10 cellular contexts compared by ENCODE assay signal in genomic region chr6:37308084-37308817, GRCh38. TPM values are rescaled to one million over a fixed set of nuclear protein-coding genes. Genes with fewer than 3 reads are reported as not detected.
DNase-seq lines count a peak whose midpoint lies in the region; ATAC-seq and TF ChIP-seq lines count a peak whose summit lies in the region.
"Had no signal": no experiment of that assay in that cellular context is flagged by ENCODE, and none has a peak within 500 bp of the region (broad histone marks: within the 10 kb centered on the region; RNA-seq: fewer than 3 reads in every experiment).

No MANE protein-coding gene starts in this region.

- peaks cover 26% of the 10 kb centered on the region for H3K36me3 Mint-ChIP-seq in activated naive CD4-positive, alpha-beta T cell treated with anti-CD3 and anti-CD28 coated beads, Interleukin-2, amount 10 ng/mL, durations not matched to agents 7 days and 5 days

- H3K27ac Mint-ChIP-seq in activated naive CD4-positive, alpha-beta T cell treated with anti-CD3 and anti-CD28 coated beads, Interleukin-2, amount 10 ng/mL, durations not matched to agents 7 days and 5 days = no peak overlapping the region
- H3K27ac Mint-ChIP-seq: endodermal cell had no signal

- peaks cover 21% of the 10 kb centered on the region for H3K4me1 Mint-ChIP-seq in activated naive CD4-positive, alpha-beta T cell treated with anti-CD3 and anti-CD28 coated beads, Interleukin-2, amount 10 ng/mL, durations not matched to agents 7 days and 5 days

- H3K36me3 ChIP-seq in stomach smooth muscle (ENCODE audit: control insufficient read depth in 2 of 2, insufficient read depth in 2 of 2, low read length in 2 of 2) (peaks cover 1 to 12% of the 10 kb centered on the region in 2 donors), ovary (no peaks in the 10 kb centered on the region)

- no peaks in the 10 kb centered on the region for H3K27me3 Mint-ChIP-seq in activated naive CD4-positive, alpha-beta T cell treated with anti-CD3 and anti-CD28 coated beads, Interleukin-2, amount 10 ng/mL, durations not matched to agents 7 days and 5 days

- TF ChIP-seq CTCF in LNCaP clone FGC (IDR thresholded peaks at IDR 0.05; ENCODE audit: control insufficient read depth, extremely low read depth, insufficient read depth) = no peak
- TF ChIP-seq CTCF in fibroblast of mammary gland (conservative IDR thresholded peaks at IDR 0.05; ENCODE audit: control insufficient read depth, insufficient read depth, low read depth, low read length) = no peak
- no peak for TF ChIP-seq CTCF in ovary (IDR thresholded peaks at IDR 0.05)

- 25 to 30% (median 28%) methylated on average over 5 of the region's 5 CpGs for WGBS in ovary, 3 donors

- intact Hi-C loops in ovary (cut with DNase I) = no loop called here

- TF ChIP-seq POLR2A in ovary (IDR thresholded peaks at IDR 0.05) = no peak

- H3K9me3 Mint-ChIP-seq in activated naive CD4-positive, alpha-beta T cell treated with anti-CD3 and anti-CD28 coated beads, Interleukin-2, amount 10 ng/mL, durations not matched to agents 7 days and 5 days = no peaks in the 10 kb centered on the region
- H3K9me3 Mint-ChIP-seq: endodermal cell had no signal

- H3K4me3 Mint-ChIP-seq in activated naive CD4-positive, alpha-beta T cell treated with anti-CD3 and anti-CD28 coated beads, Interleukin-2, amount 10 ng/mL, durations not matched to agents 7 days and 5 days = no peak overlapping the region
- H3K4me3 Mint-ChIP-seq: endodermal cell had no signal

- CTCF ChIA-PET in activated naive CD4-positive, alpha-beta T cell treated with anti-CD3 and anti-CD28 coated beads, Interleukin-2, amount 10 ng/mL, durations not matched to agents 7 days and 5 days (lab: Charles Lee) = interaction anchor here (0.6 to 14.7 kb wide), 6 partner anchors 11 to 287 kb away, joined by 3 to 182 read pairs (median 5); no protein-coding TSS in a partner anchor

- H3K9ac ChIP-seq in stomach smooth muscle (ENCODE audit: low read length in 2 of 2) = peak overlapping the region; percentile 20 to 47

- TF ChIP-seq EP300 in ovary (IDR thresholded peaks at IDR 0.05) = no peak

- no peak for ATAC-seq in HG03025 (IDR thresholded peaks at IDR 0.05; ENCODE audit: low FRiP score, unreplicated experiment)

- peak overlapping the region; percentile 67 for H3K27ac ChIP-seq in stomach smooth muscle (ENCODE audit: low read length)
- no peak overlapping the region for H3K27ac ChIP-seq in substantia nigra (ENCODE audit: low read depth, low read length, poor library complexity, severe bottlenecking)
- peak overlapping the region in 1 of 2 donors; percentile 22 for H3K27ac ChIP-seq in ovary
- H3K27ac ChIP-seq: SJSA1 had no signal

- no peaks in the 10 kb centered on the region for H3K27me3 ChIP-seq in stomach smooth muscle (ENCODE audit: control insufficient read depth in 1 of 2, insufficient read depth in 2 of 2, low read length in 2 of 2)
- H3K27me3 ChIP-seq in ovary = no peaks in the 10 kb centered on the region
- H3K27me3 ChIP-seq: SJSA1 had no signal

- H3K4me3 ChIP-seq in LNCaP clone FGC (ENCODE audit: low read depth, low read length) (no peak overlapping the region), fibroblast of mammary gland (ENCODE audit: control insufficient read depth, low read depth, low read length) (no peak overlapping the region), stomach smooth muscle (ENCODE audit: low read length in 2 of 2) (peak overlapping the region in 1 of 2 donors; percentile 29), ovary (no peak overlapping the region)
- H3K4me3 ChIP-seq: SJSA1 had no signal

- H3K9me3 ChIP-seq in stomach smooth muscle (ENCODE audit: control insufficient read depth in 2 of 2, low read length in 2 of 2) = no peaks in the 10 kb centered on the region
- H3K9me3 ChIP-seq in ovary = no peaks in the 10 kb centered on the region
- H3K9me3 ChIP-seq: SJSA1 had no signal

- H3K4me1 ChIP-seq in stomach smooth muscle (ENCODE audit: control insufficient read depth, insufficient read depth, low read length) = peaks cover 12% of the 10 kb centered on the region
- peaks cover 2% of the 10 kb centered on the region for H3K4me1 ChIP-seq in ovary (ENCODE audit: insufficient read depth)

- peak; percentile 58 for DNase-seq in LNCaP clone FGC (ENCODE audit: low read depth)
- peak; percentile 91 for DNase-seq in NCI-H510A treated with DMSO at 0.1 percent for 48 hours (lab: John Stamatoyannopoulos, UW)
- DNase-seq in fibroblast of mammary gland (ENCODE audit: low read depth) = peak; percentile 61
- no peak for DNase-seq in substantia nigra (lab: John Stamatoyannopoulos, UW)
- no peak for DNase-seq in activated naive CD4-positive, alpha-beta T cell treated with anti-CD3 and anti-CD28 coated beads, Interleukin-2, amount 10 ng/mL, durations not matched to agents 7 days and 5 days
- DNase-seq in ovary = no peak
- DNase-seq: endodermal cell had no signal

RNA-seq across cellular contexts. Expression of gene RNF8, which starts 45.5 kb away (rescaled TPM):
- 10 to 100 TPM in 6 of 7 donors, 1 to 10 TPM in 1; 10.0 to 19.9 (median 17.6) TPM for total RNA-seq in ovary
- polyA plus RNA-seq in ovary = 10 to 100 TPM; 15.3 to 27.1 TPM

RNA-seq across cellular contexts. Expression of gene TMEM217, which starts 50.3 kb away (rescaled TPM):
- 1 to 10 TPM in 6 of 7 donors, under 1 TPM in 1; 0.48 to 4.6 (median 1.5) TPM for total RNA-seq in ovary
- polyA plus RNA-seq in ovary = 1 to 10 TPM in 1 of 2 donors, under 1 TPM in 1; 0.39 to 3.8 TPM

RNA-seq across cellular contexts. Expression of gene TBC1D22B, which starts 50.7 kb away (rescaled TPM):
- 10 to 100 TPM in 5 of 7 donors, 1 to 10 TPM in 2; 8.6 to 17.7 (median 12.8) TPM for total RNA-seq in ovary
- polyA plus RNA-seq in ovary = 10 to 100 TPM in 1 of 2 donors, 1 to 10 TPM in 1; 7.4 to 12.8 TPM

Comparison
In these comparisons a context has a peak if more than half of its experiments do, and no peak if none do; other contexts are left out.
1. DNase-seq: peak in LNCaP clone FGC (single experiment), NCI-H510A treated with DMSO at 0.1 percent for 48 hours (single experiment) and fibroblast of mammary gland (single experiment); none in substantia nigra (0 of 49), activated naive CD4-positive, alpha-beta T cell treated with anti-CD3 and anti-CD28 coated beads, Interleukin-2, amount 10 ng/mL, durations not matched to agents 7 days and 5 days (single experiment) and ovary (0 of 5).